Comparison of ENCODE assay signal across 9 cellular contexts in the genomic region with DNA sequence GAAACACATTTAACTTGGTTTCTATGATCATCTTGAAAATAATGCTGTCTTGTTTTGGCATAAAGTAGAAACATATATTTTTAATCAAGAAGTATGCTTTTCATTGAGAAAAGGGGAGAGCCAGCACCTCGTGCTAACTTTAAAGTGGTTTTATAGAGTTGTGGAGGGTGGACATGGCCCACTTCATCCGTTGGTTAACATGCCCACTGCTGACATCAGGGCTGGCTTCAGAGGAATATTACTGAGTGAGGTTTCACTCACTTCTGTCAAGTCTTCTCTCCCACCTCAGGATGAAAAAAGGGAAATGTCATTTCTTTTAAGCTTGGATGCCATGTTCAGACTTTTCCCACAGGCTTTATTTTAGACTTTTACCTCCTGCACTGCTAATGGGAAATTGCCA.
"Had no signal": no experiment of that assay in that cellular context is flagged by ENCODE, and none has a peak within 500 bp of the region (broad histone marks: within the 10 kb centered on the region; RNA-seq: fewer than 3 reads in every experiment).

No MANE protein-coding gene starts in this region.

- H3K4me3 Mint-ChIP-seq: HFFc6, IgD-negative memory B cell had no signal

- H3K27ac Mint-ChIP-seq: HFFc6, IgD-negative memory B cell had no signal

- H3K9me3 Mint-ChIP-seq: HFFc6, IgD-negative memory B cell had no signal

- ATAC-seq: HCT116, HepG2 had no signal

- H3K9me3 ChIP-seq: HAP-1 had no signal

- H3K36me3 Mint-ChIP-seq: IgD-negative memory B cell had no signal

- H3K27ac ChIP-seq: GM23248, HL-60 had no signal

- H3K36me3 ChIP-seq: HAP-1 had no signal

- H3K27me3 Mint-ChIP-seq: IgD-negative memory B cell had no signal

- FAIRE-seq: HepG2 had no signal

- H3K4me3 ChIP-seq: GM23248, HAP-1 had no signal

- DNase-seq: GM23248, GOT3, H7, HFFc6 had no signal
